In the genomic region with DNA sequence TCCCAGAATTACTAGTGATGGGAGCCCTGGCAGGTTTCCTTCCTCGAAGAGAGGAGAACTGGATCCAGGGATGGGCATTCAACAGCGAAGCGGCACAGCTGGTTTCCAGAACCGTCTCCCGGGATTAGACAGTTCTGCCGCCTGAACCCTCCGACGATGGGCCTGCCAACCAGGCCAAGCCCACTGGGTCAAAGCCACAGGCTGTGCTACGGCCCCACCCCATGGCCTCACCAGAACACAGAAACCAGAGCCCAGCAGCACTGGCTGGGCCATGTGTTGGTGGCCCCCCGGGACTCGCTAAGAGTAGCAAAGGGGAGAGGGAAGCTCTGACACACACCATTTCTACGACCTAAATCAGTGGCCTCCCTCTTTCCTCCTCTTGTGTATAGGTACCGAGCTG, we compare ENCODE assay signal across 23 cellular contexts. TPM values are rescaled to one million over a fixed set of nuclear protein-coding genes. Genes with fewer than 3 reads are reported as not detected.
"Had no signal": no experiment of that assay in that cellular context is flagged by ENCODE, and none has a peak within 500 bp of the region (broad histone marks: within the 10 kb centered on the region; RNA-seq: fewer than 3 reads in every experiment).

No MANE protein-coding gene starts in this region.

- H3K27me3 Mint-ChIP-seq: activated CD4-positive, alpha-beta memory T cell treated with anti-CD3 and anti-CD28 coated beads, Interleukin-2, amount 10 ng/mL, durations not matched to agents 7 days and 5 days; activated T-helper 17 cell treated with anti-CD3 and anti-CD28 coated beads, Interleukin-2, amount 50 U/mL, for 72 hours; brain; central memory CD8-positive, alpha-beta T cell had no signal

- H3K36me3 ChIP-seq: neural progenitor cell had no signal

- H3K27ac ChIP-seq: coronary artery, gastrocnemius medialis, heart left ventricle, neural progenitor cell, psoas muscle, stomach, thoracic aorta had no signal

- H3K9me3 Mint-ChIP-seq: activated CD4-positive, alpha-beta memory T cell treated with anti-CD3 and anti-CD28 coated beads, Interleukin-2, amount 10 ng/mL, durations not matched to agents 7 days and 5 days; activated T-helper 17 cell treated with anti-CD3 and anti-CD28 coated beads, Interleukin-2, amount 50 U/mL, for 72 hours; central memory CD8-positive, alpha-beta T cell; neural progenitor cell; WTC11 had no signal

- H3K4me1 ChIP-seq: neural progenitor cell had no signal

- DNase-seq: activated CD4-positive, alpha-beta memory T cell treated with anti-CD3 and anti-CD28 coated beads, Interleukin-2, amount 10 ng/mL, durations not matched to agents 7 days and 5 days; activated CD4-positive, alpha-beta T cell treated with anti-CD3 and anti-CD28 coated beads for 48 hours; activated naive CD4-positive, alpha-beta T cell treated with Interleukin-2 at 50 U/mL for 16 hours; activated T-cell treated with anti-CD3 and anti-CD28 coated beads, Interleukin-2, amount 50 U/mL, for 1 hour; gastrocnemius medialis; heart left ventricle; kidney; mammary epithelial cell; stimulated activated CD4-positive, alpha-beta T cell treated with anti-CD3 and anti-CD28 coated beads, Interleukin-4, amount 100 ng/mL, for 1 hour; stomach had no signal

- ATAC-seq: activated T-helper 17 cell treated with anti-CD3 and anti-CD28 coated beads, Interleukin-2, amount 50 U/mL, for 72 hours; gastrocnemius medialis; heart left ventricle; psoas muscle; right cardiac atrium; WTC11 had no signal

- H3K4me3 Mint-ChIP-seq: activated CD4-positive, alpha-beta memory T cell treated with anti-CD3 and anti-CD28 coated beads, Interleukin-2, amount 10 ng/mL, durations not matched to agents 7 days and 5 days; activated T-helper 17 cell treated with anti-CD3 and anti-CD28 coated beads, Interleukin-2, amount 50 U/mL, for 72 hours; brain; central memory CD8-positive, alpha-beta T cell; neural progenitor cell; WTC11 had no signal

- H3K4me3 ChIP-seq: coronary artery, gastrocnemius medialis, heart left ventricle, neural progenitor cell, psoas muscle, smooth muscle cell, stomach, thoracic aorta, upper lobe of left lung had no signal

- H3K9me3 ChIP-seq: gastrocnemius medialis, heart left ventricle, psoas muscle, stomach, thoracic aorta, upper lobe of left lung had no signal

- H3K27ac Mint-ChIP-seq: activated CD4-positive, alpha-beta memory T cell treated with anti-CD3 and anti-CD28 coated beads, Interleukin-2, amount 10 ng/mL, durations not matched to agents 7 days and 5 days; WTC11 had no signal

- H3K27me3 ChIP-seq: gastrocnemius medialis, heart left ventricle, neural progenitor cell, stomach, upper lobe of left lung had no signal

RNA-seq across cellular contexts. Expression of gene C15orf62, which starts 2.2 kb away (rescaled TPM):
- total RNA-seq: myocyte, osteocyte, psoas muscle had no signal
